Comparison of ENCODE assay signal across 1 cellular context in genomic region chr12:6769681-6770080, GRCh38.
TF ChIP-seq lines count a peak whose summit lies in the region.

No MANE protein-coding gene starts in this region.

TF ChIP-seq in SK-N-SH, 30 proteins besides CTCF, POLR2A, EP300 and RAD21 (continued from another document):
- no peak for TF ChIP-seq USF2 (IDR thresholded peaks at IDR 0.05; ENCODE audit: borderline replicate concordance, low read depth, low read length)
- no peak for TF ChIP-seq GABPA (IDR thresholded peaks at IDR 0.05; ENCODE audit: low read depth)
- no peak for TF ChIP-seq REST (IDR thresholded peaks at IDR 0.05; ENCODE audit: low read depth, low read length)
- no peak for TF ChIP-seq RFX5 (IDR thresholded peaks at IDR 0.05; ENCODE audit: low read length)
- no peak for TF ChIP-seq ZBTB33 (IDR thresholded peaks at IDR 0.05; ENCODE audit: borderline replicate concordance, low read depth)
- TF ChIP-seq ELF1 (IDR thresholded peaks at IDR 0.05), result no peak
- TF ChIP-seq NRF1 (IDR thresholded peaks at IDR 0.05; ENCODE audit: low read depth, low read length), result no peak
- TF ChIP-seq TAF1 (IDR thresholded peaks at IDR 0.05; ENCODE audit: borderline replicate concordance, low read depth, low read length), result no peak
- no peak for TF ChIP-seq YY1 (IDR thresholded peaks at IDR 0.05; ENCODE audit: low read depth)
